Comparison of ENCODE assay signal across 20 cellular contexts in the genomic region with DNA sequence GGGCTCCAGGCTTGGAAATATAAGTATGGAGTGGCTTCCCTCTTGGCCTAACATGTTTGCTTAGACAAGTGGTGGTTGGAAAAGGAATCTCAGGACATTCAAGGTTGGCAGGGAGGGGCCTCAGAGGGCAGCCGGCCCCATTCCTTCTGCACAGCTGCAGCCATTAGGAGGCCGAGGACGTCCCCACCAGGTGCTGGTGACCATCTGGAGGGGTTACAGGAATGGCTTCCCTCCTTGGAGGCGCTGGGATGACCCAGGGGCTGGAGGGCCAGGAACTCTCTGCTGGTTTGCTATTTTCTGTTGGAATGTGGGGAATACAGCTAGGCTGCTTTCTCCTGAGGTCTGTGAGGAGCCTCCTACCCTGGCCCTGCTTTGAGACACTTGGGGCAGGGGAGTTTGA. TPM values are rescaled to one million over a fixed set of nuclear protein-coding genes. Genes with fewer than 3 reads are reported as not detected.
A peak's percentile ranks its signal among the peaks of the same experiment; 100 is the strongest.
DNase-seq lines count a peak whose midpoint lies in the region; ATAC-seq, FAIRE-seq and TF ChIP-seq lines count a peak whose summit lies in the region.
"Had no signal": no experiment of that assay in that cellular context is flagged by ENCODE, and none has a peak within 500 bp of the region (broad histone marks: within the 10 kb centered on the region; RNA-seq: fewer than 3 reads in every experiment).

No MANE protein-coding gene starts in this region.

- H3K9me3 Mint-ChIP-seq in neural crest cell: peaks cover 8% of the 10 kb centered on the region

- no peak overlapping the region for H3K27ac ChIP-seq in IMR-90 (ENCODE audit: insufficient read depth, low read length)
- no peak overlapping the region for H3K27ac ChIP-seq in HepG2 (ENCODE audit: extremely low read length, insufficient read depth, low read length)
- peak overlapping the region; percentile 76 for H3K27ac ChIP-seq in subcutaneous abdominal adipose tissue (ENCODE audit: low read depth, low read length)
- H3K27ac ChIP-seq in tibial artery: peak overlapping the region in 1 of 2 donors; percentile 83
- H3K27ac ChIP-seq: 22Rv1 had no signal

- peak overlapping the region; percentile 97 for H3K18ac ChIP-seq in IMR-90 (ENCODE audit: low read depth, low read length)

- H2AK5ac ChIP-seq in IMR-90 (ENCODE audit: low read depth, low read length): peak overlapping the region; percentile 18

- peak overlapping the region; percentile 33 for H2AK9ac ChIP-seq in IMR-90 (replicated peaks; ENCODE audit: low read depth, low read length, poor library complexity)

- H3K56ac ChIP-seq in IMR-90 (ENCODE audit: extremely low read depth, insufficient read depth, low read length): no peak overlapping the region

- no peak overlapping the region for H3K9ac ChIP-seq in IMR-90 (ENCODE audit: low read depth, low read length)
- no peak overlapping the region for H3K9ac ChIP-seq in HepG2 (ENCODE audit: insufficient read depth, low read depth, low read length)
- H3K9ac ChIP-seq in subcutaneous abdominal adipose tissue (ENCODE audit: low read length in 5 of 5): no peak overlapping the region

- H2BK120ac ChIP-seq in IMR-90 (ENCODE audit: low read depth, low read length): peak overlapping the region; percentile 93

- H3K4me3 Mint-ChIP-seq in neural crest cell: no peak overlapping the region
- H3K4me3 Mint-ChIP-seq: CD4-positive, alpha-beta T cell; GM23338 had no signal

- FAIRE-seq in HepG2 (lab: Jason Lieb, UNC): no peak
- FAIRE-seq: A549, D721Med, GM12892, GM18507 had no signal

- 0 out of 2 replicates have a peak overlapping the region, but pooled peaks have one; percentile 25 for H4K91ac ChIP-seq in IMR-90 (ENCODE audit: insufficient read depth, low read depth, low read length)

- H3K4ac ChIP-seq in IMR-90 (ENCODE audit: low read depth, low read length): peak overlapping the region; percentile 58

- no peak for TF ChIP-seq EP300 in HepG2 (IDR thresholded peaks at IDR 0.05; ENCODE audit: low read depth in 2 of 2, low read length in 2 of 2)
- TF ChIP-seq EP300 in HepG2 (CRISPR knock-in tag; IDR thresholded peaks at IDR 0.05; ENCODE audit: borderline replicate concordance): no peak

- H3K9me3 ChIP-seq in IMR-90 (ENCODE audit: control insufficient read depth, insufficient read depth, low read length) (peaks cover 4% of the 10 kb centered on the region), HepG2 (ENCODE audit: low read length) (no peaks in the 10 kb centered on the region), subcutaneous abdominal adipose tissue (ENCODE audit: control insufficient read depth in 5 of 5, low read length in 5 of 5) (peaks cover 3 to 7% (median 6%) of the 10 kb centered on the region in 5 donors), tibial artery (peaks cover 0 to 6% (median 0%) of the 10 kb centered on the region in 3 donors)

- H2BK5ac ChIP-seq in IMR-90 (ENCODE audit: low read depth, low read length, poor library complexity, severe bottlenecking): no peak overlapping the region

- no TSS peak for BruUV-seq in IMR-90 (replicated peaks; lab: Mats Ljungman, UMichigan)
- no TSS peak for BruUV-seq in HepG2 (replicated peaks; lab: Mats Ljungman, UMichigan)

- H2BK20ac ChIP-seq in IMR-90 (ENCODE audit: low read depth, low read length): peak overlapping the region; percentile 72; the same call in 1 of the 2 replicates

- no peaks in the 10 kb centered on the region for H3K79me2 ChIP-seq in HepG2 (ENCODE audit: insufficient read depth, low read length)

- H3K79me1 ChIP-seq in IMR-90 (ENCODE audit: low read depth in 1 of 2, low read length in 2 of 2): no peaks in the 10 kb centered on the region

- no peak overlapping the region for H3K4me3 ChIP-seq in IMR-90 (ENCODE audit: insufficient read depth, low read depth, low read length)
- H3K4me3 ChIP-seq in HepG2 (replicated peaks in 1 of 3; ENCODE audit: insufficient read depth in 1 of 3, low read depth in 2 of 3, low read length in 3 of 3): no peak overlapping the region
- no peak overlapping the region for H3K4me3 ChIP-seq in subcutaneous abdominal adipose tissue (ENCODE audit: low read depth in 1 of 5, low read length in 5 of 5)
- no peak overlapping the region for H3K4me3 ChIP-seq in tibial artery
- H3K4me3 ChIP-seq: A549, GM23338 had no signal

- H2AFZ ChIP-seq in IMR-90 (replicated peaks; ENCODE audit: low read length, poor library complexity) (peak overlapping the region; percentile 87), HepG2 (ENCODE audit: low read length) (no peak overlapping the region)
- H2AFZ ChIP-seq: GM23338 had no signal

- H2BK15ac ChIP-seq in IMR-90 (ENCODE audit: low read depth, low read length): peak overlapping the region; percentile 57; the same call in 1 of the 3 replicates

- H3K36me3 Mint-ChIP-seq in neural crest cell (ENCODE audit: low read depth): peaks cover 5% of the 10 kb centered on the region

- ATAC-seq in IMR-90 (ENCODE audit: low read depth) (no peak), HepG2 (peak; percentile 8)
- ATAC-seq: A549, GM23338, HCT116 had no signal

- TF ChIP-seq POLR2A in IMR-90 (IDR thresholded peaks at IDR 0.05; ENCODE audit: low read depth, low read length) (no peak), HepG2 (IDR thresholded peaks at IDR 0.05; ENCODE audit: insufficient read depth in 1 of 2, low read depth in 2 of 2, low read length in 2 of 2) (no peak)

- 0 out of 2 replicates have a peak, but pooled peaks cover 5% of the 10 kb centered on the region for H4K20me1 ChIP-seq in IMR-90 (ENCODE audit: insufficient read depth, low read length)
- no peaks in the 10 kb centered on the region; the same call in 1 of the 2 replicates for H4K20me1 ChIP-seq in HepG2 (ENCODE audit: insufficient read depth, low read length)

- no CpG with 5 or more reads among the region's 4 CpGs for WGBS in IMR-90 (ENCODE audit: extremely low coverage in 2 of 2, insufficient read length in 1 of 2), 2 experiments
- 83% methylated on average over 2 of the region's 4 CpGs for WGBS in HepG2 (ENCODE audit: low lambda C conversion rate)

- H3K27me3 ChIP-seq in IMR-90 (ENCODE audit: control insufficient read depth, insufficient read depth, low read length) (no peaks in the 10 kb centered on the region), HepG2 (ENCODE audit: control insufficient read depth in 1 of 2, insufficient read depth in 2 of 2, low read length in 2 of 2) (no peaks in the 10 kb centered on the region), subcutaneous abdominal adipose tissue (ENCODE audit: control insufficient read depth in 5 of 5, insufficient read depth in 4 of 5, low read length in 5 of 5) (no peaks in the 10 kb centered on the region), tibial artery (no peaks in the 10 kb centered on the region)

- no peak overlapping the region for H3K4me2 ChIP-seq in IMR-90 (ENCODE audit: low read depth, low read length)
- 0 out of 2 replicates have a peak overlapping the region, but pooled peaks have one; percentile 8 for H3K4me2 ChIP-seq in HepG2 (ENCODE audit: low read depth, low read length)
- H3K4me2 ChIP-seq: A549, GM23338 had no signal

- DNase-seq in IMR-90: no peak
- no peak for DNase-seq in HepG2 (ENCODE audit: low spot score)
- no peak for DNase-seq in neural crest cell (ENCODE audit: low read depth, low spot score)
- no peak for DNase-seq in DMS114 treated with DMSO at 0.1 percent for 48 hours (lab: John Stamatoyannopoulos, UW; ENCODE audit: unreplicated experiment)
- no peak for DNase-seq in foreskin melanocyte
- no peak for DNase-seq in tibial artery
- DNase-seq: CD4-positive, alpha-beta T cell; DMS153; DMS79; GDM1; H7 had no signal

- no peak for TF ChIP-seq CTCF in IMR-90 (conservative IDR thresholded peaks at IDR 0.05; ENCODE audit: low read depth, low read length)
- TF ChIP-seq CTCF in HepG2 (CRISPR knock-in tag; IDR thresholded peaks at IDR 0.05): no peak
- TF ChIP-seq CTCF in neural crest cell (conservative IDR thresholded peaks at IDR 0.05): no peak
- TF ChIP-seq CTCF in tibial artery (IDR thresholded peaks at IDR 0.05): no peak

- in situ Hi-C loops in IMR-90 (cut with MboI; ENCODE audit: low sequenced_read_pairs): no loop called here
- in situ Hi-C loops in HepG2 (cut with HindIII; ENCODE audit: extremely low pct_ligation_motif_present, low pct_unique_long_range_greater_than_20kb): no loop called here

- H3K14ac ChIP-seq in IMR-90 (replicated peaks; ENCODE audit: low read depth, low read length): no peak overlapping the region

- dilution Hi-C loops in IMR-90 (cut with HindIII; ENCODE audit: low sequenced_read_pairs, unreplicated experiment): no loop called here

- CTCF ChIA-PET in IMR-90 (lab: Yijun Ruan, JAX): no interaction called here
- CTCF ChIA-PET in HepG2 (lab: Yijun Ruan, JAX; ENCODE audit: low intra/inter-chr PET ratio, low total read pairs): no interaction called here

- H3K27me3 Mint-ChIP-seq in neural crest cell (ENCODE audit: low read depth): peaks cover 4% of the 10 kb centered on the region

- H3K4me1 ChIP-seq in IMR-90 (ENCODE audit: control insufficient read depth, insufficient read depth, low read length) (peaks cover 15% of the 10 kb centered on the region), HepG2 (ENCODE audit: insufficient read depth, low read length) (peaks cover 34% of the 10 kb centered on the region), subcutaneous abdominal adipose tissue (ENCODE audit: control insufficient read depth in 5 of 5, insufficient read depth in 5 of 5, low read length in 5 of 5) (peaks cover 12 to 39% (median 31%) of the 10 kb centered on the region in 5 donors), tibial artery (peaks cover 0 to 21% (median 15%) of the 10 kb centered on the region in 4 donors)

- peak overlapping the region; percentile 91 for H4K5ac ChIP-seq in IMR-90 (ENCODE audit: low read depth, low read length)

- H3K36me3 ChIP-seq in IMR-90 (ENCODE audit: control insufficient read depth, insufficient read depth, low read length) (no peaks in the 10 kb centered on the region; the same call in 1 of the 2 replicates), HepG2 (replicated peaks in 1 of 2; ENCODE audit: control insufficient read depth in 1 of 2, insufficient read depth in 2 of 2, low read length in 2 of 2) (no peaks in the 10 kb centered on the region), subcutaneous abdominal adipose tissue (ENCODE audit: control insufficient read depth in 5 of 5, insufficient read depth in 5 of 5, low read length in 5 of 5) (no peaks in the 10 kb centered on the region), tibial artery (no peaks in the 10 kb centered on the region)

- no peak overlapping the region for H3K23ac ChIP-seq in IMR-90 (ENCODE audit: low read depth, low read length)

- POLR2A ChIA-PET in IMR-90 (lab: Charles Lee; ENCODE audit: unreplicated experiment) (no interaction called here), HepG2 (lab: Yijun Ruan, JAX) (interaction anchor here (1.4 to 3.2 kb wide), 3 partner anchors 13 to 21 kb away, joined by 5 to 20 read pairs (median 6); a partner anchor contains a TSS)

- peaks cover 19% of the 10 kb centered on the region for H3K4me1 Mint-ChIP-seq in neural crest cell

- no peak overlapping the region for H4K8ac ChIP-seq in IMR-90 (ENCODE audit: low read depth in 2 of 2, low read length in 2 of 2)

- no peaks in the 10 kb centered on the region for H3K9me1 ChIP-seq in IMR-90 (ENCODE audit: insufficient read depth, low read length)

- TF ChIP-seq RAD21 in IMR-90 (IDR thresholded peaks at IDR 0.05; ENCODE audit: low read length): no peak
- no peak for TF ChIP-seq RAD21 in HepG2 (CRISPR knock-in tag; IDR thresholded peaks at IDR 0.05)

- intact Hi-C loops in IMR-90 (cut with micrococcal nuclease) (loop anchor here (5.0 kb wide), 1 partner anchor 1493 kb away; no protein-coding TSS in a partner anchor), HepG2 (cut with micrococcal nuclease; ENCODE audit: unreplicated experiment) (no loop called here), tibial artery (cut with DNase I; ENCODE audit: low total_unique reads) (no loop called here)

- H3K27ac Mint-ChIP-seq in neural crest cell (ENCODE audit: unreplicated experiment): peak overlapping the region; percentile 40
- H3K27ac Mint-ChIP-seq: CD4-positive, alpha-beta T cell; GM23338 had no signal

RNA-seq across cellular contexts. Expression of a gene that starts 18.5 kb away (rescaled TPM):
- total RNA-seq in IMR-90 (2012; rRNA removed) (87.5 and 259 TPM in 2 replicates), HepG2 (2016; rRNA removed; fragmentation: Illumina TruSeq; extraction: Trizol) (10.7 and 27.1 TPM in 2 replicates), neural crest cell (2.6 and 3.8 TPM in 2 replicates)
- polyA plus RNA-seq in IMR-90 (2012; rRNA removed) (157 and 270 TPM in 2 replicates), HepG2 (2011; rRNA removed) (69.2 and 94.0 TPM in 2 replicates)
- 105 and 264 TPM in 2 replicates for polyA plus RNA-seq in IMR-90 (2012; cell fraction: cytosol; rRNA removed)
- polyA plus RNA-seq in IMR-90 (2012; cell fraction: nucleus; rRNA removed; ENCODE audit: low replicate concordance): 249 and 547 TPM in 2 replicates
- total RNA-seq in HepG2 (2016; cell fraction: cytosol; rRNA removed; fragmentation: Illumina TruSeq; extraction: Trizol; ENCODE audit: low read depth): 2.6 and 3.3 TPM in 2 replicates
- total RNA-seq in HepG2 (2016; cell fraction: insoluble cytoplasmic fraction; rRNA removed; fragmentation: Illumina TruSeq; extraction: Trizol): 7.9 and 28.0 TPM in 2 replicates
- 6.2 and 6.4 TPM in 2 replicates for total RNA-seq in HepG2 (2016; cell fraction: membrane; rRNA removed; fragmentation: Illumina TruSeq; extraction: Trizol)
- total RNA-seq in HepG2 (2016; cell fraction: nucleus; rRNA removed; fragmentation: Illumina TruSeq; extraction: Trizol): 33.8 and 37.3 TPM in 2 replicates
- polyA plus RNA-seq in HepG2 (2011; cell fraction: cytosol; rRNA removed): 102 and 149 TPM in 2 replicates
- polyA plus RNA-seq in HepG2 (2011; cell fraction: nucleus; rRNA removed): 198 and 199 TPM in 2 replicates
- polyA plus RNA-seq in HepG2 (2012): 94.1 and 190 TPM in 2 replicates
- polyA plus RNA-seq in HepG2 (2016; cell fraction: cytosol; fragmentation: Illumina TruSeq; extraction: Trizol; ENCODE audit: low read depth): 2.2 TPM in 2 replicates
- polyA plus RNA-seq in HepG2 (2016; cell fraction: insoluble cytoplasmic fraction; fragmentation: Illumina TruSeq; extraction: Trizol; ENCODE audit: low read depth): 8.5 and 9.7 TPM in 2 replicates
- polyA plus RNA-seq in HepG2 (2016; cell fraction: membrane; fragmentation: Illumina TruSeq; extraction: Trizol; ENCODE audit: low read depth): 3.9 and 4.3 TPM in 2 replicates
- polyA plus RNA-seq in HepG2 (2016; cell fraction: nucleus; fragmentation: Illumina TruSeq; extraction: Trizol; ENCODE audit: insufficient read depth, low read depth): 51.5 and 52.5 TPM in 2 replicates
- 19.1 and 61.4 TPM in 2 replicates for polyA minus RNA-seq in HepG2 (2011; rRNA and poly(A)+ RNA removed; ENCODE audit: low replicate concordance)
- 90.7 and 104 TPM in 2 replicates for polyA minus RNA-seq in HepG2 (2011; cell fraction: cytosol; rRNA and poly(A)+ RNA removed)
- 135 and 186 TPM in 2 replicates for polyA minus RNA-seq in HepG2 (2011; cell fraction: nucleus; rRNA and poly(A)+ RNA removed)
- total RNA-seq: CD4-positive, alpha-beta T cell; HT-29 had no signal
